1 cellular context compared by ENCODE assay signal in the genomic region with DNA sequence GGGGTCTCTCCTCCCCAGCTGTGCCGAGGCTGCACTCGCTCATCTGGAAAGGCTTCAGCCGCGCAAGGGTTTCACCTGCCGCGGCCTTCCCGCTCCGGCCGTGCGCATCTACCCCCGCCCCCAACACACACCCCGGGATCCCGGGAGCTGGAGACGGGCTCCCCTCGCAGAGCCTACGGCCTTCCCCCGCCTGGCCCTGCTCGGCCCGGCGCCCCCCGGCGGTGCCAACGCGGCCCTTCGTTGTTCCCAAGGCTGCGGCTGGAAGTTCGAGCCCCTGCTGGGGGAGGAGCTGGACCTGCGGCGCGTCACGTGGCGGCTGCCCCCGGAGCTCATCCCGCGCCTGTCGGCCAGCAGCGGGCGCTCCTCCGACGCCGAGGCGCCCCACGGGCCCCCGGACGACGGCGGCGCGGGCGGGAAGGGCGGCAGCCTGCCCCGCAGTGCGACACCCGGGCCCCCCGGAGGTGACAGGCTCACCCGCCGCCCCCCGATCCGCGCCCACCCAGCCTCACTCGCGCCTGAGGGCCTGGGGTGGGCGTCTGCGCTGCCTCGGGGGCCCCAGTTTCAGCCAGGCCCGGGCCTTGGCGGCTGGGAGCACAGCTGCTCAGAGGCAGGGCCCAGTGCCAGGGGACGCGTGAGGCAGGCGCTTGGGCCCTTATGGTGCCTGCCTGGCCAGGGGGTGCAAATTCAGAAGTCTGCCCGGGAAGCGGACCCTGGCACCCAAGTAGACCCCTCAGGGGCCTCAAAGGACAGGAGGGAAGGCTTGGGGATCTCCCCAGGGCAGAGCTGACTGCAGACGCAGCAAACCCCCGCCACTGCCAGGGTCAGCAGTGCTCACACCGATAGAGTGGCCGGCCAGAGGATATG.
TF ChIP-seq lines count a peak whose summit lies in the region.

No MANE protein-coding gene starts in this region.

TF ChIP-seq in SK-N-SH, 30 proteins besides CTCF, POLR2A, EP300 and RAD21 (continued from another document):
- TF ChIP-seq, protein P1, sequence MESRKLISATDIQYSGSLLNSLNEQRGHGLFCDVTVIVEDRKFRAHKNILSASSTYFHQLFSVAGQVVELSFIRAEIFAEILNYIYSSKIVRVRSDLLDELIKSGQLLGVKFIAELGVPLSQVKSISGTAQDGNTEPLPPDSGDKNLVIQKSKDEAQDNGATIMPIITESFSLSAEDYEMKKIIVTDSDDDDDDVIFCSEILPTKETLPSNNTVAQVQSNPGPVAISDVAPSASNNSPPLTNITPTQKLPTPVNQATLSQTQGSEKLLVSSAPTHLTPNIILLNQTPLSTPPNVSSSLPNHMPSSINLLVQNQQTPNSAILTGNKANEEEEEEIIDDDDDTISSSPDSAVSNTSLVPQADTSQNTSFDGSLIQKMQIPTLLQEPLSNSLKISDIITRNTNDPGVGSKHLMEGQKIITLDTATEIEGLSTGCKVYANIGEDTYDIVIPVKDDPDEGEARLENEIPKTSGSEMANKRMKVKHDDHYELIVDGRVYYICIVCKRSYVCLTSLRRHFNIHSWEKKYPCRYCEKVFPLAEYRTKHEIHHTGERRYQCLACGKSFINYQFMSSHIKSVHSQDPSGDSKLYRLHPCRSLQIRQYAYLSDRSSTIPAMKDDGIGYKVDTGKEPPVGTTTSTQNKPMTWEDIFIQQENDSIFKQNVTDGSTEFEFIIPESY (IDR thresholded peaks at IDR 0.05; ENCODE audit: borderline replicate concordance, low read depth): no peak
- TF ChIP-seq SIN3A (IDR thresholded peaks at IDR 0.05; ENCODE audit: borderline replicate concordance, low read depth, low read length): peak; percentile 75; the same call in 1 of the 2 replicates
- TF ChIP-seq, protein P2, sequence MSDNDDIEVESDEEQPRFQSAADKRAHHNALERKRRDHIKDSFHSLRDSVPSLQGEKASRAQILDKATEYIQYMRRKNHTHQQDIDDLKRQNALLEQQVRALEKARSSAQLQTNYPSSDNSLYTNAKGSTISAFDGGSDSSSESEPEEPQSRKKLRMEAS (IDR thresholded peaks at IDR 0.05; ENCODE audit: low read depth): peak; percentile 96
- TF ChIP-seq ELF1 (IDR thresholded peaks at IDR 0.05): no peak
- TF ChIP-seq RFX5 (IDR thresholded peaks at IDR 0.05; ENCODE audit: low read length): no peak
- TF ChIP-seq, protein P3, sequence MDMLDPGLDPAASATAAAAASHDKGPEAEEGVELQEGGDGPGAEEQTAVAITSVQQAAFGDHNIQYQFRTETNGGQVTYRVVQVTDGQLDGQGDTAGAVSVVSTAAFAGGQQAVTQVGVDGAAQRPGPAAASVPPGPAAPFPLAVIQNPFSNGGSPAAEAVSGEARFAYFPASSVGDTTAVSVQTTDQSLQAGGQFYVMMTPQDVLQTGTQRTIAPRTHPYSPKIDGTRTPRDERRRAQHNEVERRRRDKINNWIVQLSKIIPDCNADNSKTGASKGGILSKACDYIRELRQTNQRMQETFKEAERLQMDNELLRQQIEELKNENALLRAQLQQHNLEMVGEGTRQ (IDR thresholded peaks at IDR 0.05; ENCODE audit: borderline replicate concordance, low read depth, low read length): peak; percentile 88
- no peak for TF ChIP-seq RXRA (IDR thresholded peaks at IDR 0.05; ENCODE audit: borderline replicate concordance, low read depth)
- TF ChIP-seq, protein P4, sequence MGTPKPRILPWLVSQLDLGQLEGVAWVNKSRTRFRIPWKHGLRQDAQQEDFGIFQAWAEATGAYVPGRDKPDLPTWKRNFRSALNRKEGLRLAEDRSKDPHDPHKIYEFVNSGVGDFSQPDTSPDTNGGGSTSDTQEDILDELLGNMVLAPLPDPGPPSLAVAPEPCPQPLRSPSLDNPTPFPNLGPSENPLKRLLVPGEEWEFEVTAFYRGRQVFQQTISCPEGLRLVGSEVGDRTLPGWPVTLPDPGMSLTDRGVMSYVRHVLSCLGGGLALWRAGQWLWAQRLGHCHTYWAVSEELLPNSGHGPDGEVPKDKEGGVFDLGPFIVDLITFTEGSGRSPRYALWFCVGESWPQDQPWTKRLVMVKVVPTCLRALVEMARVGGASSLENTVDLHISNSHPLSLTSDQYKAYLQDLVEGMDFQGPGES (IDR thresholded peaks at IDR 0.05; ENCODE audit: low read depth, low read length): no peak
- TF ChIP-seq SMC3 (IDR thresholded peaks at IDR 0.05; ENCODE audit: low read depth, low read length): peak; percentile 50
- TF ChIP-seq EZH2phosphoT487 (IDR thresholded peaks at IDR 0.05; ENCODE audit: borderline replicate concordance, low read depth): no peak
- no peak for TF ChIP-seq FOXJ3 (CRISPR knock-in tag; IDR thresholded peaks at IDR 0.05)
- TF ChIP-seq, protein P5, sequence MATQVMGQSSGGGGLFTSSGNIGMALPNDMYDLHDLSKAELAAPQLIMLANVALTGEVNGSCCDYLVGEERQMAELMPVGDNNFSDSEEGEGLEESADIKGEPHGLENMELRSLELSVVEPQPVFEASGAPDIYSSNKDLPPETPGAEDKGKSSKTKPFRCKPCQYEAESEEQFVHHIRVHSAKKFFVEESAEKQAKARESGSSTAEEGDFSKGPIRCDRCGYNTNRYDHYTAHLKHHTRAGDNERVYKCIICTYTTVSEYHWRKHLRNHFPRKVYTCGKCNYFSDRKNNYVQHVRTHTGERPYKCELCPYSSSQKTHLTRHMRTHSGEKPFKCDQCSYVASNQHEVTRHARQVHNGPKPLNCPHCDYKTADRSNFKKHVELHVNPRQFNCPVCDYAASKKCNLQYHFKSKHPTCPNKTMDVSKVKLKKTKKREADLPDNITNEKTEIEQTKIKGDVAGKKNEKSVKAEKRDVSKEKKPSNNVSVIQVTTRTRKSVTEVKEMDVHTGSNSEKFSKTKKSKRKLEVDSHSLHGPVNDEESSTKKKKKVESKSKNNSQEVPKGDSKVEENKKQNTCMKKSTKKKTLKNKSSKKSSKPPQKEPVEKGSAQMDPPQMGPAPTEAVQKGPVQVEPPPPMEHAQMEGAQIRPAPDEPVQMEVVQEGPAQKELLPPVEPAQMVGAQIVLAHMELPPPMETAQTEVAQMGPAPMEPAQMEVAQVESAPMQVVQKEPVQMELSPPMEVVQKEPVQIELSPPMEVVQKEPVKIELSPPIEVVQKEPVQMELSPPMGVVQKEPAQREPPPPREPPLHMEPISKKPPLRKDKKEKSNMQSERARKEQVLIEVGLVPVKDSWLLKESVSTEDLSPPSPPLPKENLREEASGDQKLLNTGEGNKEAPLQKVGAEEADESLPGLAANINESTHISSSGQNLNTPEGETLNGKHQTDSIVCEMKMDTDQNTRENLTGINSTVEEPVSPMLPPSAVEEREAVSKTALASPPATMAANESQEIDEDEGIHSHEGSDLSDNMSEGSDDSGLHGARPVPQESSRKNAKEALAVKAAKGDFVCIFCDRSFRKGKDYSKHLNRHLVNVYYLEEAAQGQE (IDR thresholded peaks at IDR 0.05; ENCODE audit: low read depth, low read length): 0 out of 2 replicates have a peak, but pooled peaks have one; percentile 33
- TF ChIP-seq, protein P6, sequence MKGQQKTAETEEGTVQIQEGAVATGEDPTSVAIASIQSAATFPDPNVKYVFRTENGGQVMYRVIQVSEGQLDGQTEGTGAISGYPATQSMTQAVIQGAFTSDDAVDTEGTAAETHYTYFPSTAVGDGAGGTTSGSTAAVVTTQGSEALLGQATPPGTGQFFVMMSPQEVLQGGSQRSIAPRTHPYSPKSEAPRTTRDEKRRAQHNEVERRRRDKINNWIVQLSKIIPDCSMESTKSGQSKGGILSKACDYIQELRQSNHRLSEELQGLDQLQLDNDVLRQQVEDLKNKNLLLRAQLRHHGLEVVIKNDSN (IDR thresholded peaks at IDR 0.05; ENCODE audit: borderline replicate concordance, low read depth): peak; percentile 96
- TF ChIP-seq NFIC (IDR thresholded peaks at IDR 0.05; ENCODE audit: borderline replicate concordance): no peak
- no peak for TF ChIP-seq JUND (IDR thresholded peaks at IDR 0.05)
- TF ChIP-seq FOSL2 (IDR thresholded peaks at IDR 0.05; ENCODE audit: borderline replicate concordance, low read depth): no peak
- TF ChIP-seq, protein P7, sequence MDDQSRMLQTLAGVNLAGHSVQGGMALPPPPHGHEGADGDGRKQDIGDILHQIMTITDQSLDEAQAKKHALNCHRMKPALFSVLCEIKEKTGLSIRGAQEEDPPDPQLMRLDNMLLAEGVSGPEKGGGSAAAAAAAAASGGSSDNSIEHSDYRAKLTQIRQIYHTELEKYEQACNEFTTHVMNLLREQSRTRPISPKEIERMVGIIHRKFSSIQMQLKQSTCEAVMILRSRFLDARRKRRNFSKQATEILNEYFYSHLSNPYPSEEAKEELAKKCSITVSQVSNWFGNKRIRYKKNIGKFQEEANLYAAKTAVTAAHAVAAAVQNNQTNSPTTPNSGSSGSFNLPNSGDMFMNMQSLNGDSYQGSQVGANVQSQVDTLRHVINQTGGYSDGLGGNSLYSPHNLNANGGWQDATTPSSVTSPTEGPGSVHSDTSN (IDR thresholded peaks at IDR 0.05): no peak
- TF ChIP-seq FOXM1 (IDR thresholded peaks at IDR 0.05; ENCODE audit: low read depth): no peak
- TF ChIP-seq GABPA (IDR thresholded peaks at IDR 0.05; ENCODE audit: low read depth): no peak
- no peak for TF ChIP-seq TCF12 (IDR thresholded peaks at IDR 0.05)
- TF ChIP-seq NRF1 (IDR thresholded peaks at IDR 0.05; ENCODE audit: low read depth, low read length): no peak
- TF ChIP-seq TEAD4 (IDR thresholded peaks at IDR 0.05; ENCODE audit: borderline replicate concordance, insufficient read depth): no peak
- TF ChIP-seq MXI1 (IDR thresholded peaks at IDR 0.05; ENCODE audit: low read depth, low read length): peak; percentile 81
